In the genomic region with DNA sequence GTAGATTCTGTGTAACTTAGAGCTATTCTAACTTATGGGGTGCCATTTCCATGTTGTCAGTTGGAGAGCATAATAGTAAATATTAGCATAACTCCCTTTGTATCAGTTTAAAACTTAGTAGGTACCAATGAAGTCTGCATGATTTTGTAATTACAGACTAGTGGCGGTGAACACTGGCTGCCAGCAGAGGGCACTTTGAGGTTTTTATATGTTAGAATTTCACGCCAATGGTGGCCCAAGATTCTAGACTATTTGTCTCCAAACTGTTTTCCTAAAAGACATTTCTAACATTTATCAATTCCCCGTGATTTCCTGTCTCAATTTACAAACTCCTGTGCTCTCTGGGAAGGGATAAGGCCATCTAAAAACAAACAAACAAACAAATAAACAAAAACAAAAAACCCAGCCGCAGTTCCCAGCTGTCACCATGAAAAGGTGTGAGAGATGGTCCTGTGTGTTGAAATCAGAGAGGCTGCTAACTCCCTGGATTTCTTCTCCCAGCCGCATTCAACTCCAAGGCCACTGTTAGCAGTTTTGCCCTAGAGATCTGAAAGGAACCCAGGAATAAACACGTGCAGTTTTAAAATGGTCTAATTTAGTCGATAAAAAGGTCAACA, we compare ENCODE assay signal across 8 cellular contexts. TPM values are rescaled to one million over a fixed set of nuclear protein-coding genes. Genes with fewer than 3 reads are reported as not detected.
A peak's percentile ranks its signal among the peaks of the same experiment; 100 is the strongest.
DNase-seq lines count a peak whose midpoint lies in the region; ATAC-seq and TF ChIP-seq lines count a peak whose summit lies in the region.

No MANE protein-coding gene starts in this region.

- H3K4me2 ChIP-seq in mesenchymal stem cell (ENCODE audit: low read length, poor library complexity, severe bottlenecking), result no peak overlapping the region

- no peaks in the 10 kb centered on the region for H3K9me3 ChIP-seq in mesenchymal stem cell (ENCODE audit: control insufficient read depth, low read length)

- WGBS in mesenchymal stem cell, result 73% methylated on average over 7 of the region's 7 CpGs

- no peak overlapping the region for H3K18ac ChIP-seq in mesenchymal stem cell (ENCODE audit: low read depth in 1 of 2, low read length in 2 of 2)

- no peaks in the 10 kb centered on the region for H3K4me1 ChIP-seq in mesenchymal stem cell (ENCODE audit: control insufficient read depth, insufficient read depth, low read depth, low read length)

- no peak overlapping the region for H2BK12ac ChIP-seq in mesenchymal stem cell (ENCODE audit: low read length in 2 of 2)

- no peaks in the 10 kb centered on the region for H3K27me3 ChIP-seq in mesenchymal stem cell (ENCODE audit: control insufficient read depth in 1 of 2, insufficient read depth in 1 of 2, low read length in 2 of 2)

- H3K23ac ChIP-seq in mesenchymal stem cell (ENCODE audit: low read length in 2 of 2), result no peak overlapping the region

- no peak overlapping the region for H2BK5ac ChIP-seq in mesenchymal stem cell (ENCODE audit: low read depth, low read length, poor library complexity, severe bottlenecking)

- no peak overlapping the region for H2BK15ac ChIP-seq in mesenchymal stem cell (ENCODE audit: low read depth, poor library complexity, severe bottlenecking)

- H4K91ac ChIP-seq in mesenchymal stem cell (ENCODE audit: low read length), result no peak overlapping the region

- H3K36me3 ChIP-seq in mesenchymal stem cell (ENCODE audit: control insufficient read depth in 1 of 2, insufficient read depth in 2 of 2, low read depth in 1 of 2, low read length in 2 of 2), result no peaks in the 10 kb centered on the region

- no peak overlapping the region for H3K4me3 Mint-ChIP-seq in brain

- no peak overlapping the region for H2AFZ ChIP-seq in mesenchymal stem cell (ENCODE audit: low read depth, low read length)

- no peaks in the 10 kb centered on the region for H3K36me3 Mint-ChIP-seq in brain

- H3K27ac ChIP-seq in mesenchymal stem cell (ENCODE audit: low read length, poor library complexity, severe bottlenecking) (no peak overlapping the region), coronary artery (no peak overlapping the region)

- H3K4me1 Mint-ChIP-seq in brain, result peaks cover 6% of the 10 kb centered on the region

- H3K14ac ChIP-seq in mesenchymal stem cell (ENCODE audit: low read length in 2 of 2), result no peak overlapping the region

- DNase-seq in COR-L47 (lab: John Stamatoyannopoulos, UW) (peak; percentile 40), NCI-H460 (ENCODE audit: extremely low read depth, low read depth) (peak; percentile 26), mesenchymal stem cell (peak; percentile 34), coronary artery (ENCODE audit: low spot score) (no peak), GM19240 (ENCODE audit: insufficient read length, low spot score) (no peak), activated gamma-delta T cell (lab: John Stamatoyannopoulos, UW) (no peak)

- no peak overlapping the region for H2AK5ac ChIP-seq in mesenchymal stem cell (ENCODE audit: low read length, severe bottlenecking)

- peak overlapping the region in 3 of 5 experiments; percentile 8 to 77 (median 19) for H3K27ac Mint-ChIP-seq in brain

- H3K9me3 Mint-ChIP-seq in brain, result peaks cover 0 to 10% (median 3%) of the 10 kb centered on the region in 5 experiments

- ATAC-seq in GM21723 (IDR thresholded peaks at IDR 0.05; ENCODE audit: unreplicated experiment), result peak; percentile 59

- no peaks in the 10 kb centered on the region for H3K79me1 ChIP-seq in mesenchymal stem cell (replicated peaks; ENCODE audit: low read length, poor library complexity, severe bottlenecking)

- no peak overlapping the region for H3K4ac ChIP-seq in mesenchymal stem cell (ENCODE audit: low read depth in 1 of 2, low read length in 2 of 2)

- H3K4me3 ChIP-seq in mesenchymal stem cell (ENCODE audit: insufficient read depth in 1 of 2, low read depth in 1 of 2, low read length in 2 of 2) (no peak overlapping the region), coronary artery (no peak overlapping the region)

- TF ChIP-seq CTCF in brain (conservative IDR thresholded peaks at IDR 0.05) (peak; percentile 64 to 82), coronary artery (IDR thresholded peaks at IDR 0.05) (no peak)

- no peak overlapping the region for H3K9ac ChIP-seq in mesenchymal stem cell (ENCODE audit: low read length)

- H3K27me3 Mint-ChIP-seq in brain, result peaks cover 9% of the 10 kb centered on the region

- H2BK120ac ChIP-seq in mesenchymal stem cell (ENCODE audit: low read depth, low read length), result no peak overlapping the region

- no peak overlapping the region for H4K8ac ChIP-seq in mesenchymal stem cell (ENCODE audit: low read length)

RNA-seq across cellular contexts. Expression of a gene that starts 57.6 kb away (rescaled TPM):
- total RNA-seq in NCI-H460 (2014; rRNA removed; shearing (Covaris generic)), result 5.4 and 7.7 TPM in 2 replicates
- polyA plus RNA-seq in NCI-H460 (2014; cell fraction: nucleus; rRNA removed), result 11.3 and 18.1 TPM in 2 replicates
- polyA plus RNA-seq in brain (ENCODE audit: insufficient read depth, low read depth, low replicate concordance), result 4.1 TPM
- 8.8 TPM for polyA plus RNA-seq in mesenchymal stem cell (2013, experiment 1 of 2)
- polyA plus RNA-seq in mesenchymal stem cell (2013, experiment 2 of 2), result 9.8 TPM

Comparison
In these comparisons a context has a peak if more than half of its experiments do, and no peak if none do; other contexts are left out.
1. DNase-seq: peak in COR-L47 (single experiment), NCI-H460 (single experiment) and mesenchymal stem cell (single experiment); none in coronary artery (single experiment), GM19240 (single experiment) and activated gamma-delta T cell (single experiment).